ENCODE assay signal across 12 cellular contexts in genomic region chr19:10662384-10663251, GRCh38. TPM values are rescaled to one million over a fixed set of nuclear protein-coding genes. Genes with fewer than 3 reads are reported as not detected.
DNase-seq lines count a peak whose midpoint lies in the region; ATAC-seq, FAIRE-seq and TF ChIP-seq lines count a peak whose summit lies in the region.
"Had no signal": no experiment of that assay in that cellular context is flagged by ENCODE, and none has a peak within 500 bp of the region (broad histone marks: within the 10 kb centered on the region; RNA-seq: fewer than 3 reads in every experiment).

No MANE protein-coding gene starts in this region.

- H3K9me3 ChIP-seq in SU-DHL-6 (ENCODE audit: insufficient read depth, low read length) = no peaks in the 10 kb centered on the region
- no peaks in the 10 kb centered on the region for H3K9me3 ChIP-seq in endodermal cell (ENCODE audit: control insufficient read depth, low read length)
- no peaks in the 10 kb centered on the region for H3K9me3 ChIP-seq in skeletal muscle satellite cell (replicated peaks; ENCODE audit: low read length)

- no peak overlapping the region for H2AFZ ChIP-seq in SU-DHL-6 (ENCODE audit: low read depth, low read length, severe bottlenecking)

- H3K36me3 ChIP-seq in SU-DHL-6 (ENCODE audit: low read length) = peaks cover 10% of the 10 kb centered on the region; the same call in 1 of the 2 replicates
- peaks cover 77% of the 10 kb centered on the region for H3K36me3 ChIP-seq in endodermal cell (ENCODE audit: control insufficient read depth, insufficient read depth, low read length)
- peaks cover 20% of the 10 kb centered on the region for H3K36me3 ChIP-seq in skeletal muscle satellite cell (ENCODE audit: insufficient read depth, low read length)

- no peaks in the 10 kb centered on the region for H3K27me3 ChIP-seq in SU-DHL-6 (ENCODE audit: low read length)
- no peaks in the 10 kb centered on the region for H3K27me3 ChIP-seq in endodermal cell (ENCODE audit: control insufficient read depth, insufficient read depth, low read length, poor library complexity, severe bottlenecking)
- no peaks in the 10 kb centered on the region for H3K27me3 ChIP-seq in skeletal muscle satellite cell (ENCODE audit: control insufficient read depth, insufficient read depth, low read length)
- H3K27me3 ChIP-seq: dorsolateral prefrontal cortex had no signal

- H3K27ac ChIP-seq in SU-DHL-6 (ENCODE audit: low read depth, low read length) = peak overlapping the region; percentile 74
- no peak overlapping the region for H3K27ac ChIP-seq in endodermal cell (ENCODE audit: low read depth, low read length)

- H3K4me3 Mint-ChIP-seq in T-helper 2 cell treated with Interferon-gamma antibody and Interleukin-4, amounts not matched to agents 5 μg/mL and 100 μg/mL, for 36 hours = no peak overlapping the region
- no peak overlapping the region for H3K4me3 Mint-ChIP-seq in endodermal cell

- H3K4me1 ChIP-seq in endodermal cell (ENCODE audit: control insufficient read depth, insufficient read depth, low read length) = no peaks in the 10 kb centered on the region
- peaks cover 14% of the 10 kb centered on the region for H3K4me1 ChIP-seq in skeletal muscle satellite cell (ENCODE audit: control insufficient read depth, insufficient read depth, low read length)

- peaks cover 37% of the 10 kb centered on the region for H3F3A ChIP-seq in SU-DHL-6 (ENCODE audit: insufficient read depth)

- H3K9ac ChIP-seq in SU-DHL-6 (ENCODE audit: low read length) (peak overlapping the region; percentile 36), endodermal cell (ENCODE audit: extremely low read depth, low read length, poor library complexity, severe bottlenecking) (no peak overlapping the region), skeletal muscle satellite cell (ENCODE audit: low read depth, low read length) (peak overlapping the region; percentile 1)

- no peak for DNase-seq in T-helper 2 cell treated with Interferon-gamma antibody and Interleukin-4, amounts not matched to agents 5 μg/mL and 100 μg/mL, for 36 hours (ENCODE audit: low spot score)
- DNase-seq in T-helper 2 cell = no peak
- no peak for DNase-seq in endodermal cell
- DNase-seq in D721Med (ENCODE audit: insufficient read length, low spot score) = no peak
- no peak for DNase-seq in COR-L47 (lab: John Stamatoyannopoulos, UW)
- DNase-seq: NCI-H82, retina had no signal

- peaks cover 41% of the 10 kb centered on the region for H4K20me1 ChIP-seq in SU-DHL-6 (ENCODE audit: low read depth, low read length)

- H3K36me3 Mint-ChIP-seq in T-helper 2 cell treated with Interferon-gamma antibody and Interleukin-4, amounts not matched to agents 5 μg/mL and 100 μg/mL, for 36 hours (ENCODE audit: low read depth) = peaks cover 16% of the 10 kb centered on the region
- peaks cover 52% of the 10 kb centered on the region for H3K36me3 Mint-ChIP-seq in endodermal cell (ENCODE audit: low read depth)

- H3K4me3 ChIP-seq in SU-DHL-6 (ENCODE audit: insufficient read depth, low read length, poor library complexity, severe bottlenecking) (peak overlapping the region; percentile 23), endodermal cell (ENCODE audit: low read length) (no peak overlapping the region), skeletal muscle satellite cell (ENCODE audit: low read length) (no peak overlapping the region)
- H3K4me3 ChIP-seq: dorsolateral prefrontal cortex had no signal

- H3K9me2 ChIP-seq in SU-DHL-6 (replicated peaks; ENCODE audit: insufficient read depth, low read length) = no peaks in the 10 kb centered on the region

- no peak for ATAC-seq in HG02938 (IDR thresholded peaks at IDR 0.05; ENCODE audit: unreplicated experiment)

- peaks cover 23% of the 10 kb centered on the region for H3K4me1 Mint-ChIP-seq in T-helper 2 cell treated with Interferon-gamma antibody and Interleukin-4, amounts not matched to agents 5 μg/mL and 100 μg/mL, for 36 hours (ENCODE audit: low read depth)
- peaks cover 13% of the 10 kb centered on the region for H3K4me1 Mint-ChIP-seq in endodermal cell

- H3K27me3 Mint-ChIP-seq in T-helper 2 cell treated with Interferon-gamma antibody and Interleukin-4, amounts not matched to agents 5 μg/mL and 100 μg/mL, for 36 hours (ENCODE audit: low read depth) = no peaks in the 10 kb centered on the region
- H3K27me3 Mint-ChIP-seq in endodermal cell (ENCODE audit: insufficient read depth) = no peaks in the 10 kb centered on the region

- TF ChIP-seq CTCF in SU-DHL-6 (IDR thresholded peaks at IDR 0.05; ENCODE audit: insufficient read depth, low read length, poor library complexity, severe bottlenecking) (no peak), endodermal cell (conservative IDR thresholded peaks at IDR 0.05) (no peak), D721Med (IDR thresholded peaks at IDR 0.05; ENCODE audit: insufficient read depth, missing control alignments) (no peak)

- H3K27ac Mint-ChIP-seq in T-helper 2 cell treated with Interferon-gamma antibody and Interleukin-4, amounts not matched to agents 5 μg/mL and 100 μg/mL, for 36 hours = peak overlapping the region; percentile 53
- peak overlapping the region; percentile 76 for H3K27ac Mint-ChIP-seq in endodermal cell

- H3K79me2 ChIP-seq in SU-DHL-6 (ENCODE audit: insufficient read depth, low read length) = peaks cover 100% of the 10 kb centered on the region

- FAIRE-seq in D721Med (lab: Jason Lieb, UNC) = no peak
- FAIRE-seq: A204.1 had no signal

- 90 to 91% methylated on average over 8 to 14 of the region's 14 CpGs for WGBS in endodermal cell (ENCODE audit: insufficient coverage in 1 of 2, insufficient read length in 1 of 2), 2 experiments

- H3K4me2 ChIP-seq in SU-DHL-6 (ENCODE audit: low read depth, low read length, poor library complexity, severe bottlenecking) = peak overlapping the region; percentile 91
- H3K4me2 ChIP-seq in skeletal muscle satellite cell (ENCODE audit: low read length) = peak overlapping the region; percentile 33

- H3K9me3 Mint-ChIP-seq in T-helper 2 cell treated with Interferon-gamma antibody and Interleukin-4, amounts not matched to agents 5 μg/mL and 100 μg/mL, for 36 hours = no peaks in the 10 kb centered on the region
- H3K9me3 Mint-ChIP-seq in endodermal cell = no peaks in the 10 kb centered on the region

RNA-seq across cellular contexts. Expression of gene ILF3, which starts 8.5 kb away (rescaled TPM):
- 100 to 1,000 TPM; 625 to 629 TPM for total RNA-seq in endodermal cell
- 488 TPM for polyA plus RNA-seq in endodermal cell (2013, experiment 1 of 2)
- polyA plus RNA-seq in endodermal cell (2013, experiment 2 of 2) = 451 TPM
- 125 and 135 TPM in 2 replicates for total RNA-seq in skeletal muscle satellite cell (2012; rRNA removed)

RNA-seq across cellular contexts. Expression of gene SLC44A2, which starts 37.3 kb away (rescaled TPM):
- total RNA-seq in endodermal cell = 100 to 1,000 TPM; 106 to 240 TPM
- 160 TPM for polyA plus RNA-seq in endodermal cell (2013, experiment 1 of 2)
- 130 TPM for polyA plus RNA-seq in endodermal cell (2013, experiment 2 of 2)
- total RNA-seq in skeletal muscle satellite cell (2012; rRNA removed) = 10.1 and 19.0 TPM in 2 replicates

RNA-seq across cellular contexts. Expression of gene QTRT1, which starts 38.6 kb away (rescaled TPM):
- 10 to 100 TPM; 36.8 to 40.0 TPM for total RNA-seq in endodermal cell
- 30.3 TPM for polyA plus RNA-seq in endodermal cell (2013, experiment 1 of 2)
- polyA plus RNA-seq in endodermal cell (2013, experiment 2 of 2) = 30.3 TPM
- total RNA-seq in skeletal muscle satellite cell (2012; rRNA removed) = 37.3 and 38.9 TPM in 2 replicates

RNA-seq across cellular contexts. Expression of gene DNM2, which starts 55.3 kb away (rescaled TPM):
- 100 to 1,000 TPM; 118 to 136 TPM for total RNA-seq in endodermal cell
- polyA plus RNA-seq in endodermal cell (2013, experiment 1 of 2) = 79.4 TPM
- polyA plus RNA-seq in endodermal cell (2013, experiment 2 of 2) = 78.8 TPM
- 73.8 TPM in 2 replicates for total RNA-seq in skeletal muscle satellite cell (2012; rRNA removed)
